In genomic region chr4:25938251-25939186, GRCh38 we compare ENCODE assay signal across 8 cellular contexts. TPM values are rescaled to one million over a fixed set of nuclear protein-coding genes. Genes with fewer than 3 reads are reported as not detected.
DNase-seq lines count a peak whose midpoint lies in the region; ATAC-seq and TF ChIP-seq lines count a peak whose summit lies in the region.

No MANE protein-coding gene starts in this region.

- ATAC-seq in GM18520 (IDR thresholded peaks at IDR 0.05; ENCODE audit: unreplicated experiment): peak; percentile 89
- peak; percentile 99 for ATAC-seq in stimulated activated naive CD8-positive, alpha-beta T cell treated with anti-CD3 and anti-CD28 coated beads, Interleukin-15, Interleukin-2, amounts not matched to agents 100 U/mL and 50 U/mL, for 24 hours
- no peak for ATAC-seq in naive thymus-derived CD8-positive, alpha-beta T cell

- peaks cover 0 to 2% (median under 1%) of the 10 kb centered on the region in 4 donors for H3K4me1 Mint-ChIP-seq in naive thymus-derived CD8-positive, alpha-beta T cell

- H3K9me3 Mint-ChIP-seq in naive thymus-derived CD8-positive, alpha-beta T cell: peaks cover 0 to 2% (median 0%) of the 10 kb centered on the region in 9 donors

- H3K27ac Mint-ChIP-seq in naive thymus-derived CD8-positive, alpha-beta T cell: no peak overlapping the region

- TF ChIP-seq POLR2A in NB4 (IDR thresholded peaks at IDR 0.05; ENCODE audit: extremely low read depth, insufficient read length): no peak

- H3K4me3 ChIP-seq in NB4 (ENCODE audit: low read depth, low read length): no peak overlapping the region

- POLR2A ChIA-PET in naive thymus-derived CD8-positive, alpha-beta T cell (lab: Charles Lee): no interaction called here

- H3K27me3 Mint-ChIP-seq in naive thymus-derived CD8-positive, alpha-beta T cell: peaks cover 5 to 42% (median 15%) of the 10 kb centered on the region in 5 donors

- no peak for TF ChIP-seq CTCF in NB4 (IDR thresholded peaks at IDR 0.05; ENCODE audit: low read depth, low read length)

- DNase-seq in GOT3 (lab: John Stamatoyannopoulos, UW) (peak; percentile 59), NB4 (ENCODE audit: low read depth) (peak; percentile 98), fibroblast of the conjunctiva (ENCODE audit: low read depth) (peak; percentile 49), OCI-M2 (lab: John Stamatoyannopoulos, UW; ENCODE audit: unreplicated experiment) (no peak), medulla oblongata (ENCODE audit: extremely low spot score) (no peak)
- peak; percentile 51 for DNase-seq in stimulated activated naive CD8-positive, alpha-beta T cell treated with anti-CD3 and anti-CD28 coated beads, Interleukin-15, Interleukin-2, amounts not matched to agents 100 U/mL and 50 U/mL, for 24 hours
- no peak for DNase-seq in naive thymus-derived CD8-positive, alpha-beta T cell

- H3K36me3 Mint-ChIP-seq in naive thymus-derived CD8-positive, alpha-beta T cell: no peaks in the 10 kb centered on the region

- no peak overlapping the region for H3K4me3 Mint-ChIP-seq in naive thymus-derived CD8-positive, alpha-beta T cell

RNA-seq across cellular contexts. Expression of gene SMIM20, which starts 24.5 kb away (rescaled TPM):
- total RNA-seq in naive thymus-derived CD8-positive, alpha-beta T cell: 10 to 100 TPM; 19.4 to 20.0 TPM
- 10 to 100 TPM; 64.1 to 76.4 (median 65.8) TPM for polyA plus RNA-seq in naive thymus-derived CD8-positive, alpha-beta T cell

Comparison
In these comparisons a context has a peak if more than half of its experiments do, and no peak if none do; other contexts are left out.
1. ATAC-seq: peak in GM18520 (single experiment) and stimulated activated naive CD8-positive, alpha-beta T cell treated with anti-CD3 and anti-CD28 coated beads, Interleukin-15, Interleukin-2, amounts not matched to agents 100 U/mL and 50 U/mL, for 24 hours (single experiment); none in naive thymus-derived CD8-positive, alpha-beta T cell (0 of 2).
2. DNase-seq: peak in GOT3 (single experiment), NB4 (single experiment), fibroblast of the conjunctiva (single experiment) and stimulated activated naive CD8-positive, alpha-beta T cell treated with anti-CD3 and anti-CD28 coated beads, Interleukin-15, Interleukin-2, amounts not matched to agents 100 U/mL and 50 U/mL, for 24 hours (single experiment); none in OCI-M2 (single experiment), naive thymus-derived CD8-positive, alpha-beta T cell (0 of 10) and medulla oblongata (single experiment).